In genomic region chr9:6007770-6008168, GRCh38 we compare ENCODE assay signal across 8 cellular contexts. TPM values are rescaled to one million over a fixed set of nuclear protein-coding genes. Genes with fewer than 3 reads are reported as not detected.
DNase-seq lines count a peak whose midpoint lies in the region; ATAC-seq lines count a peak whose summit lies in the region.

No MANE protein-coding gene starts in this region.

- H3K4me3 ChIP-seq in aorta (ENCODE audit: low read length in 2 of 2): peak overlapping the region; percentile 90 to 95

- ATAC-seq in GM21737 (IDR thresholded peaks at IDR 0.05; ENCODE audit: unreplicated experiment) (peak; percentile 51), left ventricle myocardium superior (peak; percentile 89), aorta (ENCODE audit: low FRiP score) (peak; percentile 90)

- intact Hi-C loops in left ventricle myocardium superior (cut with micrococcal nuclease): no loop called here
- intact Hi-C loops in aorta (cut with DNase I): loop anchor here (5.0 to 10.0 kb wide), 3 partner anchors 53 to 750 kb away; partner anchors contain the start of genes ERMP1 (in 1 of the 2) and KDM4C (in 1 of the 2)

- H3K27me3 ChIP-seq in aorta (ENCODE audit: control insufficient read depth in 1 of 2, insufficient read depth in 2 of 2, low read length in 1 of 2): no peaks in the 10 kb centered on the region

- peak overlapping the region; percentile 88 for H3K27ac ChIP-seq in KOPT-K1 (ENCODE audit: low read depth, low read length, poor library complexity, severe bottlenecking)
- peak overlapping the region; percentile 55 to 98 for H3K27ac ChIP-seq in aorta (ENCODE audit: low read depth in 1 of 2, low read length in 2 of 2)

- WGBS in aorta, 2 donors: 0 to 1% methylated on average over 19 to 54 of the region's 54 CpGs

- H3K9me3 ChIP-seq in KOPT-K1 (ENCODE audit: insufficient read depth, low read length, poor library complexity, severe bottlenecking): no peaks in the 10 kb centered on the region
- no peaks in the 10 kb centered on the region for H3K9me3 ChIP-seq in aorta (ENCODE audit: control insufficient read depth, low read length)

- DNase-seq in ELR (ENCODE audit: low read depth) (peak; percentile 66), SW480 (ENCODE audit: low spot score) (peak; percentile 68), amniotic epithelial cell (ENCODE audit: low read depth) (peak; percentile 53), left ventricle myocardium superior (peak; percentile 89), putamen (ENCODE audit: low spot score) (peak; percentile 85), aorta (peak; percentile 88 to 94)

- peaks cover 49% of the 10 kb centered on the region for H3K36me3 ChIP-seq in KOPT-K1 (ENCODE audit: insufficient read depth, low read length)
- no peaks in the 10 kb centered on the region for H3K36me3 ChIP-seq in aorta (ENCODE audit: control insufficient read depth in 1 of 2, insufficient read depth in 2 of 2, low read length in 1 of 2)

- H3K4me1 ChIP-seq in aorta (ENCODE audit: control insufficient read depth in 1 of 2, insufficient read depth in 2 of 2, low read length in 2 of 2): no peaks in the 10 kb centered on the region

RNA-seq across cellular contexts. Expression of gene RANBP6, which starts 7.7 kb away (rescaled TPM):
- total RNA-seq in left ventricle myocardium superior (22.6 TPM), aorta (10 to 100 TPM; 14.0 TPM)
- polyA plus RNA-seq in aorta: 1 to 10 TPM; 2.4 to 7.7 TPM

Comparison
In these comparisons a context has a peak if more than half of its experiments do, and no peak if none do; other contexts are left out.
1. Peak in every context shown above with its lines: DNase-seq, ATAC-seq, H3K4me3 ChIP-seq and H3K27ac ChIP-seq.